ENCODE assay signal across 8 cellular contexts in genomic region chrX:77788050-77788449, GRCh38. TPM values are rescaled to one million over a fixed set of nuclear protein-coding genes. Genes with fewer than 3 reads are reported as not detected.
DNase-seq lines count a peak whose midpoint lies in the region; ATAC-seq and TF ChIP-seq lines count a peak whose summit lies in the region.

No MANE protein-coding gene starts in this region.

- peak in 1 of 3 donors; percentile 22 for ATAC-seq in natural killer cell
- no peak for ATAC-seq in GM19395 (IDR thresholded peaks at IDR 0.05; ENCODE audit: unreplicated experiment)

- H3K79me2 ChIP-seq in MM.1S (ENCODE audit: low read length): peaks cover 35% of the 10 kb centered on the region

- H3K36me3 ChIP-seq in MM.1S (replicated peaks; ENCODE audit: insufficient read depth, low read length): no peaks in the 10 kb centered on the region

- H3K9ac ChIP-seq in MM.1S (ENCODE audit: low read length): no peak overlapping the region

- H3K4me2 ChIP-seq in MM.1S (ENCODE audit: low read depth, low read length): no peak overlapping the region

- H3K9me3 ChIP-seq in MM.1S (replicated peaks; ENCODE audit: insufficient read depth, low read length): no peaks in the 10 kb centered on the region

- TF ChIP-seq CTCF in MM.1S (IDR thresholded peaks at IDR 0.05; ENCODE audit: low read length): no peak
- no peak for TF ChIP-seq CTCF in natural killer cell (IDR thresholded peaks at IDR 0.05)
- no peak for TF ChIP-seq CTCF in mesothelial cell of epicardium (IDR thresholded peaks at IDR 0.05; ENCODE audit: unreplicated experiment)

- H3K9me3 Mint-ChIP-seq in natural killer cell (no peaks in the 10 kb centered on the region), mesothelial cell of epicardium (peaks cover 22% of the 10 kb centered on the region)

- in situ Hi-C loops in Caki2 (cut with HindIII; ENCODE audit: low pct_unique_long_range_greater_than_20kb, low sequenced_read_pairs): no loop called here

- H3K4me1 ChIP-seq in MM.1S (ENCODE audit: low read length): 0 out of 2 replicates have a peak, but pooled peaks cover 7% of the 10 kb centered on the region

- DNase-seq in Caki2 (ENCODE audit: low read depth) (peak; percentile 76), MM.1S (no peak), dermis microvascular lymphatic vessel endothelial cell (ENCODE audit: low read depth in 2 of 2) (peak; percentile 25 to 37), natural killer cell (no peak), NCI-H2107 treated with DMSO at 0.1 percent for 48 hours (lab: John Stamatoyannopoulos, UW; ENCODE audit: unreplicated experiment) (no peak), NCI-H774 (lab: John Stamatoyannopoulos, UW) (no peak), mesothelial cell of epicardium (ENCODE audit: low spot score in 2 of 2, unreplicated experiment in 2 of 2) (no peak)

- H3K27me3 ChIP-seq in MM.1S (replicated peaks; ENCODE audit: insufficient read depth, low read length): no peaks in the 10 kb centered on the region

- intact Hi-C loops in natural killer cell (cut with micrococcal nuclease): no loop called here

- no peaks in the 10 kb centered on the region for H3F3A ChIP-seq in MM.1S (ENCODE audit: insufficient read depth, low read length)

- no peaks in the 10 kb centered on the region for H3K9me2 ChIP-seq in MM.1S (replicated peaks; ENCODE audit: insufficient read depth, low read length)

- 0 out of 2 replicates have a peak overlapping the region, but pooled peaks have one; percentile 38 for H2AFZ ChIP-seq in MM.1S (ENCODE audit: low read length)

- H3K4me1 Mint-ChIP-seq in natural killer cell: peaks cover 29 to 32% of the 10 kb centered on the region in 2 donors
- peaks cover 12% of the 10 kb centered on the region for H3K4me1 Mint-ChIP-seq in mesothelial cell of epicardium

- H3K27me3 Mint-ChIP-seq in natural killer cell (ENCODE audit: low read depth in 2 of 2) (no peaks in the 10 kb centered on the region), mesothelial cell of epicardium (ENCODE audit: low read depth) (no peaks in the 10 kb centered on the region)

- H3K36me3 Mint-ChIP-seq in natural killer cell: peaks cover 6% of the 10 kb centered on the region
- no peaks in the 10 kb centered on the region for H3K36me3 Mint-ChIP-seq in mesothelial cell of epicardium

- H3K27ac ChIP-seq in MM.1S (ENCODE audit: low read length): no peak overlapping the region

- H3K4me3 Mint-ChIP-seq in natural killer cell (peak overlapping the region; percentile 66), mesothelial cell of epicardium (no peak overlapping the region)

- no peaks in the 10 kb centered on the region for H4K20me1 ChIP-seq in MM.1S (ENCODE audit: insufficient read depth, low read length)

- H3K27ac Mint-ChIP-seq in natural killer cell (peak overlapping the region; percentile 97 to 100), mesothelial cell of epicardium (no peak overlapping the region)

- no peak overlapping the region for H3K4me3 ChIP-seq in MM.1S (ENCODE audit: low read length)

RNA-seq across cellular contexts. Expression of gene ATRX, which starts 2.0 kb away (rescaled TPM):
- total RNA-seq in Caki2 (2014; rRNA removed; shearing (Covaris generic); ENCODE audit: low replicate concordance): 9.4 and 29.2 TPM in 2 replicates
- total RNA-seq in dermis microvascular lymphatic vessel endothelial cell (48.5 and 58.5 TPM in 2 replicates), natural killer cell (100 to 1,000 TPM; 136 to 162 (median 159) TPM), mesothelial cell of epicardium (165 to 170 TPM (median 168 TPM) in 3 replicates)

Comparison
In these comparisons a context has a peak if more than half of its experiments do, and no peak if none do; other contexts are left out.
1. DNase-seq: peak in Caki2 (single experiment) and dermis microvascular lymphatic vessel endothelial cell (2 of 2); none in MM.1S (single experiment), natural killer cell (single experiment), NCI-H2107 treated with DMSO at 0.1 percent for 48 hours (single experiment), NCI-H774 (single experiment) and mesothelial cell of epicardium (0 of 2).